1 cellular context compared by ENCODE assay signal in the genomic region with DNA sequence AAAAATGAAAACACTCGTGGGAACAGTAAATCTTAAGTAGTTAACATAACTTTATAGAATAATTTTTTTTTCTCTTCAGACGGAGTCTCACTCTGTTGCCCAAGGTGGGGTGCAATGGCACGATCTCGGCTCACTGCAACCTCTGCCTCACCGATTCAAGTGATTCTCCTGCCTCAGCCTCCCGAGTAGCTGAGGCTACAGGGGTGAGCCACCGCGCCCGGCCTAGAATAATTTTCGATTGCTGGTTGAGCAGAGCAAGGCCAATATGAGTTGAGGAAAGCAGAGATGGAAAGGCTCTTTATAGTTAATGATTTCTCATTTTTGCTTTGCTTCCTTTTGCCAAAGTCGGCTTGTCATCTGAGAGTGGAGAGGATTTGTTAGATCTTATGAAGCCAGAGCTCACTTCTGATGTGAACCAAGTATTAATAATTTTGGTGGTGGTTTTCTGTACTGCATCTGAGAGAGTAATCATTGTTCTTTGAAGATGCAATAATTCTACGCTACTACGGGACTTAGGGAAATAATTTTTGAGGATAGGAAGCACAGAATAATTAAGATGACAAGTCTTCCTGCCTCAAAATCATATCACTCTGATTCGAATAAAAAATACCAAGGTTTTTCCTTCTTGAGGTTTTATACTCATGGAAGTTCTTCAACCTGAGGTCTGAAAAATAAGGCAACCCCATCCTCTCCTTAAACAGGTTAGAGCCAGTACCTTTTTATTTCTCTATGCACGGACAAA.
TF ChIP-seq lines count a peak whose summit lies in the region.

No MANE protein-coding gene starts in this region.

TF ChIP-seq in HepG2, 621 proteins besides CTCF, POLR2A, EP300 and RAD21:
- TF ChIP-seq, protein P1, sequence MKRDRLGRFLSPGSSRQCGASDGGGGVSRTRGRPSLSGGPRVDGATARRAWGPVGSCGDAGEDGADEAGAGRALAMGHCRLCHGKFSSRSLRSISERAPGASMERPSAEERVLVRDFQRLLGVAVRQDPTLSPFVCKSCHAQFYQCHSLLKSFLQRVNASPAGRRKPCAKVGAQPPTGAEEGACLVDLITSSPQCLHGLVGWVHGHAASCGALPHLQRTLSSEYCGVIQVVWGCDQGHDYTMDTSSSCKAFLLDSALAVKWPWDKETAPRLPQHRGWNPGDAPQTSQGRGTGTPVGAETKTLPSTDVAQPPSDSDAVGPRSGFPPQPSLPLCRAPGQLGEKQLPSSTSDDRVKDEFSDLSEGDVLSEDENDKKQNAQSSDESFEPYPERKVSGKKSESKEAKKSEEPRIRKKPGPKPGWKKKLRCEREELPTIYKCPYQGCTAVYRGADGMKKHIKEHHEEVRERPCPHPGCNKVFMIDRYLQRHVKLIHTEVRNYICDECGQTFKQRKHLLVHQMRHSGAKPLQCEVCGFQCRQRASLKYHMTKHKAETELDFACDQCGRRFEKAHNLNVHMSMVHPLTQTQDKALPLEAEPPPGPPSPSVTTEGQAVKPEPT (CRISPR knock-in tag; IDR thresholded peaks at IDR 0.05; ENCODE audit: low read depth): no peak
- no peak for TF ChIP-seq HIVEP1 (CRISPR knock-in tag; IDR thresholded peaks at IDR 0.05)
- no peak for TF ChIP-seq MAFG (CRISPR knock-in tag; IDR thresholded peaks at IDR 0.05)
- no peak for TF ChIP-seq ZNF205 (CRISPR knock-in tag; IDR thresholded peaks at IDR 0.05)
- TF ChIP-seq ZNF781 (CRISPR knock-in tag; IDR thresholded peaks at IDR 0.05; ENCODE audit: borderline replicate concordance, not compliant biosample characterization): no peak
- TF ChIP-seq, protein P2, sequence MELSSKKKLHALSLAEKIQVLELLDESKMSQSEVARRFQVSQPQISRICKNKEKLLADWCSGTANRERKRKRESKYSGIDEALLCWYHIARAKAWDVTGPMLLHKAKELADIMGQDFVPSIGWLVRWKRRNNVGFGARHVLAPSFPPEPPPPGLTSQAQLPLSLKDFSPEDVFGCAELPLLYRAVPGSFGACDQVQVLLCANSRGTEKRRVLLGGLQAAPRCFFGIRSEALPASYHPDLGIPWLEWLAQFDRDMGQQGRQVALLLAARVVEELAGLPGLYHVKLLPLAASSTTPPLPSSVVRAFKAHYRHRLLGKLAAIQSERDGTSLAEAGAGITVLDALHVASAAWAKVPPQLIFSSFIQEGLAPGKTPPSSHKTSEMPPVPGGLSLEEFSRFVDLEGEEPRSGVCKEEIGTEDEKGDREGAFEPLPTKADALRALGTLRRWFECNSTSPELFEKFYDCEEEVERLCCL (CRISPR knock-in tag; IDR thresholded peaks at IDR 0.05; ENCODE audit: borderline replicate concordance): no peak
- no peak for TF ChIP-seq RCOR2 (CRISPR knock-in tag; IDR thresholded peaks at IDR 0.05)
- TF ChIP-seq ZNF3 (CRISPR knock-in tag; IDR thresholded peaks at IDR 0.05): no peak
- TF ChIP-seq BCL6 (CRISPR knock-in tag; IDR thresholded peaks at IDR 0.05): no peak
- no peak for TF ChIP-seq JUNB (CRISPR knock-in tag; IDR thresholded peaks at IDR 0.05; ENCODE audit: borderline replicate concordance)
- TF ChIP-seq ZNF724P (CRISPR knock-in tag; IDR thresholded peaks at IDR 0.05; ENCODE audit: borderline replicate concordance): no peak
- TF ChIP-seq, protein P3, sequence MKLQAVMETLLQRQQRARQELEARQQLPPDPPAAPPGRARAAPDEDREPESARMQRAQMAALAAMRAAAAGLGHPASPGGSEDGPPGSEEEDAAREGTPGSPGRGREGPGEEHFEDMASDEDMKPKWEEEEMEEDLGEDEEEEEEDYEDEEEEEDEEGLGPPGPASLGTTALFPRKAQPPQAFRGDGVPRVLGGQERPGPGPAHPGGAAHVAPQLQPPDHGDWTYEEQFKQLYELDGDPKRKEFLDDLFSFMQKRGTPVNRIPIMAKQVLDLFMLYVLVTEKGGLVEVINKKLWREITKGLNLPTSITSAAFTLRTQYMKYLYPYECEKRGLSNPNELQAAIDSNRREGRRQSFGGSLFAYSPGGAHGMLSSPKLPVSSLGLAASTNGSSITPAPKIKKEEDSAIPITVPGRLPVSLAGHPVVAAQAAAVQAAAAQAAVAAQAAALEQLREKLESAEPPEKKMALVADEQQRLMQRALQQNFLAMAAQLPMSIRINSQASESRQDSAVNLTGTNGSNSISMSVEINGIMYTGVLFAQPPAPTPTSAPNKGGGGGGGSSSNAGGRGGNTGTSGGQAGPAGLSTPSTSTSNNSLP (IDR thresholded peaks at IDR 0.05; ENCODE audit: low read depth, low read length): no peak
- no peak for TF ChIP-seq ZFP37 (CRISPR knock-in tag; IDR thresholded peaks at IDR 0.05; ENCODE audit: borderline replicate concordance)
- no peak for TF ChIP-seq ZNF367 (CRISPR knock-in tag; IDR thresholded peaks at IDR 0.05; ENCODE audit: borderline replicate concordance)
- no peak for TF ChIP-seq RBFOX2 (IDR thresholded peaks at IDR 0.05; ENCODE audit: low read depth, low read length)
TF ChIP-seq in HepG2: peak in this region for 0.
